In genomic region chr6:100865525-100865924, GRCh38 we compare ENCODE assay signal across 34 cellular contexts.
"Had no signal": no experiment of that assay in that cellular context is flagged by ENCODE, and none has a peak within 500 bp of the region (broad histone marks: within the 10 kb centered on the region; RNA-seq: fewer than 3 reads in every experiment).

No MANE protein-coding gene starts in this region.

- H3K9me3 ChIP-seq: adrenal gland, body of pancreas, breast epithelium had no signal

- DNase-seq: activated B cell treated with CpG ODN at 0.5 μM for 24 hours; activated CD4-positive, alpha-beta memory T cell treated with anti-CD3 and anti-CD28 coated beads for 36 hours; activated CD4-positive, alpha-beta T cell treated with anti-CD3 and anti-CD28 coated beads for 4 hours; activated CD4-positive, alpha-beta T cell treated with anti-CD3 and anti-CD28 coated beads, Interleukin-2, amount 10 ng/mL, durations not matched to agents 24 days and 14 days; activated CD4-positive, alpha-beta T cell treated with anti-CD3 and anti-CD28 coated beads, Interleukin-2, amount 50 U/mL, for 1 hour; activated CD4-positive, alpha-beta T cell treated with anti-CD3 and anti-CD28 coated beads, Interleukin-2, amount 50 U/mL, for 4 hours; activated CD4-positive, CD25-positive, alpha-beta regulatory T cell treated with anti-CD3 and anti-CD28 coated beads, Interleukin-2, amount 50 U/mL, for 72 hours; activated CD8-positive, alpha-beta memory T cell treated with anti-CD3 and anti-CD28 coated beads, Interleukin-2, amount 50 U/mL, for 4 hours; activated CD8-positive, alpha-beta T cell treated with anti-CD3 and anti-CD28 coated beads for 36 hours; activated effector memory CD4-positive, alpha-beta T cell treated with anti-CD3 and anti-CD28 coated beads, Interleukin-2, amount 50 U/mL, for 16 hours; activated gamma-delta T cell treated with Interleukin-2 at 50 U/mL for 16 hours; activated naive CD4-positive, alpha-beta T cell; activated naive CD4-positive, alpha-beta T cell treated with anti-CD3 and anti-CD28 coated beads for 36 hours; activated naive CD4-positive, alpha-beta T cell treated with anti-CD3 and anti-CD28 coated beads, Interleukin-2, amount 50 U/mL, for 16 hours; activated naive CD8-positive, alpha-beta T cell treated with anti-CD3 and anti-CD28 coated beads for 36 hours; activated T-cell treated with anti-CD3 and anti-CD28 coated beads for 4 hours; activated T-cell treated with anti-CD3 and anti-CD28 coated beads, Interleukin-2, amount 50 U/mL, for 1 hour; activated T-cell treated with anti-CD3 and anti-CD28 coated beads, Interleukin-2, amount 50 U/mL, for 4 hours; activated T-cell treated with anti-CD3 and anti-CD28 coated beads, Interleukin-2, amount 50 U/mL, for 72 hours; adrenal gland; amniotic stem cell; aorta; body of pancreas; brain microvascular endothelial cell; central memory CD4-positive, alpha-beta T cell; T-cell; T-helper 17 cell; T-helper 9 cell had no signal

- FAIRE-seq: astrocyte, TTC549 had no signal

- ATAC-seq: activated CD8-positive, alpha-beta T cell treated with anti-CD3 and anti-CD28 coated beads for 36 hours; activated naive CD4-positive, alpha-beta T cell treated with anti-CD3 and anti-CD28 coated beads, Interleukin-2, amount 50 U/mL, for 72 hours; activated T-cell treated with anti-CD3 and anti-CD28 coated beads, Interleukin-2, amount 50 U/mL, for 4 hours; activated T-cell treated with anti-CD3 and anti-CD28 coated beads, Interleukin-2, amount 50 U/mL, for 72 hours; activated T-helper 17 cell treated with anti-CD3 and anti-CD28 coated beads, Interleukin-2, amount 50 U/mL, for 72 hours; body of pancreas; T-cell; T-helper 17 cell had no signal

- H3K36me3 ChIP-seq: adrenal gland, breast epithelium had no signal

- H3K4me1 ChIP-seq: adrenal gland, body of pancreas, breast epithelium had no signal

- H3K27me3 ChIP-seq: adrenal gland, body of pancreas, brain microvascular endothelial cell, breast epithelium had no signal

- H3K4me3 ChIP-seq: adrenal gland, body of pancreas, breast epithelium had no signal

- H3K27ac ChIP-seq: adrenal gland, body of pancreas, brain microvascular endothelial cell, breast epithelium, VCaP had no signal
